Comparison of ENCODE assay signal across 15 cellular contexts in the genomic region with DNA sequence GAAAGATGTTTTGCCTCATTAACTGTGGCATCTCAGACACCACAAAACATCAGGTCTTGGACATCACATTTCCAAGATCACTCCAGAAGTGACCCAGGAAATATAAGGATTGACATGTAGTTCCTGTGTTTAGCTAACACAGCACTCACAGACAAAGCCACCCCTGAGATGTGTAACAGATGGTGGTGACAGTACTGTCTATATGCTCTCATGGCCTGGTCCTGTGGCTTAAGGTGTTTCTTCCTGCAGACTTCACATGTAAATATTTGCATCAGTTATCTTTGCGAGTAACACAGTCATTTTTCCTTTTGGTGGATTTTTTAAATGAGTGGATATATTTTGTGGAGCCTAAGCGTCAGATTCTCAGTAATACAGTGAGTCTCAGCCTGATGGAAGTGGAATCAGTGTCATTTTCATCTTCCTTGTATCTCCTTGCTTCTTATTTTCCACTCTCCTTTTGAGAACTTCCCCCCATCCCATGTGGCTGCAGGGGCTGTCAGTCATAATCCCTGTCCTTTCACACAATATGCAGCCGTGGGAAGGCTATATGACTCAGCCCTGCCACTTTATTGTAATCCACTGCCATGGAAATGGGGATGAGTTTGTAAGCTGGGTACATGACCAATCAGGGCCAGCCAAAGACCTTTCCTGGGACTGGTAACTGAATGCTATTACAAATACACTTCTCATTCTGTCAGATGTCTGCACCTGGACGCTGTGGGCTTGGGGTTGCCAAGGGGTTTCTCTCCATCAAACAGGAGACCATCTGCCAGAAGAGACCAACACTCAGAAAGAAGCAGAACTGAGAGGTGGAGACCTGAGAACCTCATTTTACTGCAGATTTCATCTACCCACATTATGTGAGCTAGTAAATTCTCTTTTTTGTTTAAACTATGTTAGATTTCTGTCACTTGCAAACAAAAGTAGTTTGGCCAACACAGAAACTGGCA.
DNase-seq lines count a peak whose midpoint lies in the region; ATAC-seq and TF ChIP-seq lines count a peak whose summit lies in the region.
"Had no signal": no experiment of that assay in that cellular context is flagged by ENCODE, and none has a peak within 500 bp of the region (broad histone marks: within the 10 kb centered on the region; RNA-seq: fewer than 3 reads in every experiment).

No MANE protein-coding gene starts in this region.

- H3K4me1 Mint-ChIP-seq in T-helper 17 cell: peaks cover 26% of the 10 kb centered on the region

- TF ChIP-seq POLR2A in Peyer's patch (IDR thresholded peaks at IDR 0.05): no peak

- H3K4me3 ChIP-seq in parathyroid adenoma (ENCODE audit: low read depth, low read length): no peak overlapping the region
- no peak overlapping the region for H3K4me3 ChIP-seq in Peyer's patch
- H3K4me3 ChIP-seq: A549, sigmoid colon, stomach had no signal

- peaks cover 2% of the 10 kb centered on the region for H3K36me3 Mint-ChIP-seq in T-helper 17 cell (ENCODE audit: low read depth)

- H3K4me2 ChIP-seq in parathyroid adenoma (ENCODE audit: low read length): peak overlapping the region; percentile 6
- H3K4me2 ChIP-seq: A549 had no signal

- H3K4me1 ChIP-seq in parathyroid adenoma: peaks cover 2% of the 10 kb centered on the region
- no peaks in the 10 kb centered on the region for H3K4me1 ChIP-seq in Peyer's patch
- H3K4me1 ChIP-seq: A549 had no signal

- ATAC-seq in GM21447 (IDR thresholded peaks at IDR 0.05; ENCODE audit: unreplicated experiment): peak; percentile 63
- ATAC-seq in T-helper 17 cell: no peak
- ATAC-seq in HG03342 (IDR thresholded peaks at IDR 0.05; ENCODE audit: unreplicated experiment): no peak
- ATAC-seq: A549, HepG2 had no signal

- H3K27me3 Mint-ChIP-seq in T-helper 17 cell: no peaks in the 10 kb centered on the region

- H3K9me3 ChIP-seq in T-helper 17 cell (ENCODE audit: control insufficient read depth, low read length, poor library complexity, severe bottlenecking) (no peaks in the 10 kb centered on the region), parathyroid adenoma (ENCODE audit: control insufficient read depth, low read length) (no peaks in the 10 kb centered on the region), Peyer's patch (no peaks in the 10 kb centered on the region)
- H3K9me3 ChIP-seq: A549, sigmoid colon, stomach had no signal

- H3K27me3 ChIP-seq in parathyroid adenoma (ENCODE audit: control insufficient read depth, insufficient read depth, low read length): no peaks in the 10 kb centered on the region
- no peaks in the 10 kb centered on the region for H3K27me3 ChIP-seq in Peyer's patch
- H3K27me3 ChIP-seq: sigmoid colon, stomach had no signal

- H3K27ac Mint-ChIP-seq in T-helper 17 cell: peak overlapping the region; percentile 8

- no peak overlapping the region for H3K4me3 Mint-ChIP-seq in T-helper 17 cell

- no peaks in the 10 kb centered on the region for H3K36me3 ChIP-seq in parathyroid adenoma (ENCODE audit: control insufficient read depth, insufficient read depth, low read length)
- no peaks in the 10 kb centered on the region for H3K36me3 ChIP-seq in Peyer's patch
- H3K36me3 ChIP-seq: sigmoid colon, stomach had no signal

- DNase-seq in NCI-H146 (lab: John Stamatoyannopoulos, UW) (peak; percentile 9), NCI-H146 treated with DMSO at 0.1 percent for 48 hours (lab: John Stamatoyannopoulos, UW; ENCODE audit: unreplicated experiment) (no peak), T-helper 17 cell (no peak), Peyer's patch (no peak), NCI-H2107 (lab: John Stamatoyannopoulos, UW) (no peak)
- DNase-seq: activated CD4-positive, CD25-positive, alpha-beta regulatory T cell treated with anti-CD3 and anti-CD28 coated beads, Interleukin-2, amount 50 U/mL, for 72 hours; NCI-H1092; RPMI8226; sigmoid colon; stomach had no signal

- H3K79me2 ChIP-seq in parathyroid adenoma: no peaks in the 10 kb centered on the region

- no peak overlapping the region for H3K9ac ChIP-seq in parathyroid adenoma

- H2AFZ ChIP-seq in parathyroid adenoma: peak overlapping the region; percentile 1

- TF ChIP-seq CTCF in parathyroid adenoma (IDR thresholded peaks at IDR 0.05) (no peak), Peyer's patch (IDR thresholded peaks at IDR 0.05) (no peak)

- H3K27ac ChIP-seq in parathyroid adenoma (no peak overlapping the region), Peyer's patch (no peak overlapping the region)
- H3K27ac ChIP-seq: A549, sigmoid colon had no signal
